13 cellular contexts compared by ENCODE assay signal in genomic region chr15:25333049-25333448, GRCh38.
"Had no signal": no experiment of that assay in that cellular context is flagged by ENCODE, and none has a peak within 500 bp of the region (broad histone marks: within the 10 kb centered on the region; RNA-seq: fewer than 3 reads in every experiment).

No MANE protein-coding gene starts in this region.

- H3K4me3 Mint-ChIP-seq: activated naive CD4-positive, alpha-beta T cell treated with anti-CD3 and anti-CD28 coated beads, Interleukin-2, amount 50 U/mL, for 24 hours; natural killer cell treated with Interleukin-12 subunit alpha and Interleukin-12 subunit beta and Interleukin-15 and Interleukin-18, amount 100 ng/mL, for 72 hours had no signal

- H3K4me1 ChIP-seq: suprapubic skin had no signal

- H3K27me3 Mint-ChIP-seq: activated naive CD4-positive, alpha-beta T cell treated with anti-CD3 and anti-CD28 coated beads, Interleukin-2, amount 50 U/mL, for 24 hours; natural killer cell treated with Interleukin-12 subunit alpha and Interleukin-12 subunit beta and Interleukin-15 and Interleukin-18, amount 100 ng/mL, for 72 hours had no signal

- H3K27me3 ChIP-seq: gastrocnemius medialis, suprapubic skin had no signal

- DNase-seq: activated effector memory CD4-positive, alpha-beta T cell treated with Interleukin-2 at 50 U/mL for 16 hours; activated T-cell treated with anti-CD3 and anti-CD28 coated beads, Interleukin-2, amount 50 U/mL, for 1 hour; amygdala; effector CD4-positive, alpha-beta T cell; gastrocnemius medialis; psoas muscle; stimulated activated CD4-positive, alpha-beta T cell treated with anti-CD3 and anti-CD28 coated beads, Interleukin-2, amount 100 ng/mL, for 48 hours; stimulated activated CD8-positive, alpha-beta memory T cell treated with anti-CD3 and anti-CD28 coated beads, Interleukin-4, amount 100 ng/mL, for 48 hours; stimulated activated naive CD8-positive, alpha-beta T cell treated with anti-CD3 and anti-CD28 coated beads, Interleukin-15, Interleukin-2, amounts not matched to agents 100 U/mL and 50 U/mL, for 24 hours; T-helper 2 cell had no signal

- H3K27ac ChIP-seq: gastrocnemius medialis, psoas muscle, suprapubic skin had no signal

- H3K9me3 ChIP-seq: gastrocnemius medialis, psoas muscle, suprapubic skin had no signal

- ATAC-seq: gastrocnemius medialis; natural killer cell treated with Interleukin-12 subunit alpha and Interleukin-12 subunit beta and Interleukin-15 and Interleukin-18, amount 100 ng/mL, for 72 hours; psoas muscle; stimulated activated naive CD8-positive, alpha-beta T cell treated with anti-CD3 and anti-CD28 coated beads, Interleukin-15, Interleukin-2, amounts not matched to agents 100 U/mL and 50 U/mL, for 24 hours had no signal

- H3K9me3 Mint-ChIP-seq: natural killer cell treated with Interleukin-12 subunit alpha and Interleukin-12 subunit beta and Interleukin-15 and Interleukin-18, amount 100 ng/mL, for 72 hours had no signal

- H3K4me3 ChIP-seq: gastrocnemius medialis, psoas muscle, suprapubic skin had no signal

- H3K27ac Mint-ChIP-seq: activated naive CD4-positive, alpha-beta T cell treated with anti-CD3 and anti-CD28 coated beads, Interleukin-2, amount 50 U/mL, for 24 hours; natural killer cell treated with Interleukin-12 subunit alpha and Interleukin-12 subunit beta and Interleukin-15 and Interleukin-18, amount 100 ng/mL, for 72 hours had no signal
